In genomic region chr1:68497358-68497698, GRCh38 we compare ENCODE assay signal across 8 cellular contexts. TPM values are rescaled to one million over a fixed set of nuclear protein-coding genes. Genes with fewer than 3 reads are reported as not detected.
A peak's percentile ranks its signal among the peaks of the same experiment; 100 is the strongest.
DNase-seq lines count a peak whose midpoint lies in the region; ATAC-seq and TF ChIP-seq lines count a peak whose summit lies in the region.

No MANE protein-coding gene starts in this region.

- peak overlapping the region; percentile 83 for H2AFZ ChIP-seq in trophoblast cell (ENCODE audit: insufficient read depth, low read length, poor library complexity)

- peak; percentile 14 for ATAC-seq in GM21381 (IDR thresholded peaks at IDR 0.05; ENCODE audit: unreplicated experiment)

- peak overlapping the region; percentile 97 for H3K27ac ChIP-seq in KOPT-K1 (ENCODE audit: low read depth, low read length, poor library complexity, severe bottlenecking)
- no peak overlapping the region for H3K27ac ChIP-seq in trophoblast cell (ENCODE audit: low read depth, low read length)

- no peak overlapping the region for H3K18ac ChIP-seq in trophoblast cell (ENCODE audit: low read length)

- no peak overlapping the region for H3K4ac ChIP-seq in trophoblast cell (ENCODE audit: low read depth, low read length)

- H3K4me2 ChIP-seq in trophoblast cell (ENCODE audit: low read length), result peak overlapping the region; percentile 55

- H2AK5ac ChIP-seq in trophoblast cell (ENCODE audit: low read length), result no peak overlapping the region

- H4K91ac ChIP-seq in trophoblast cell (ENCODE audit: low read depth, low read length), result no peak overlapping the region

- H2BK120ac ChIP-seq in trophoblast cell (ENCODE audit: insufficient read depth, low read length, poor library complexity), result no peak overlapping the region

- CTCF ChIA-PET in AG04449 (lab: Yijun Ruan, JAX), result interaction anchor here (0.6 to 0.9 kb wide), 2 partner anchors 10 to 1557 kb away, joined by 3 read pairs; no protein-coding TSS in a partner anchor

- WGBS in trophoblast cell (ENCODE audit: extremely low coverage, insufficient coverage, insufficient read length), result no CpG with 5 or more reads among the region's 3 CpGs

- no peak overlapping the region for H4K12ac ChIP-seq in trophoblast cell (ENCODE audit: low read depth, low read length)

- H3K79me1 ChIP-seq in trophoblast cell (ENCODE audit: low read length), result peaks cover 8% of the 10 kb centered on the region

- H3K9ac ChIP-seq in trophoblast cell (ENCODE audit: low read length), result no peak overlapping the region

- no peak overlapping the region for H2BK12ac ChIP-seq in trophoblast cell (ENCODE audit: low read length)

- H3K36me3 ChIP-seq in KOPT-K1 (ENCODE audit: insufficient read depth, low read length) (peaks cover 22% of the 10 kb centered on the region), trophoblast cell (ENCODE audit: control insufficient read depth in 1 of 2, insufficient read depth in 2 of 2, low read length in 2 of 2) (peaks cover 0 to 4% of the 10 kb centered on the region in 2 experiments)

- no peak overlapping the region for H4K8ac ChIP-seq in trophoblast cell (ENCODE audit: low read depth, low read length)

- POLR2A ChIA-PET in AG04449 (lab: Yijun Ruan, JAX), result interaction anchor here (0.7 kb wide), 1 partner anchor 745 kb away, joined by 3 read pairs; no protein-coding TSS in a partner anchor

- no peak overlapping the region for H3K23ac ChIP-seq in trophoblast cell (ENCODE audit: low read length)

- TF ChIP-seq CTCF in AG04449 (IDR thresholded peaks at IDR 0.05; ENCODE audit: insufficient read depth, low read length, missing control alignments), result no peak
- no peak for TF ChIP-seq CTCF in epithelial cell of esophagus (IDR thresholded peaks at IDR 0.05; ENCODE audit: insufficient read depth, low read depth, low read length, missing control alignments)

- DNase-seq in AG04449 (ENCODE audit: low read depth, low spot score) (no peak), epithelial cell of esophagus (ENCODE audit: low read depth) (no peak), trophoblast cell (no peak), NCI-H1092 treated with DMSO at 0.1 percent for 48 hours (lab: John Stamatoyannopoulos, UW) (no peak), 8988T (no peak), glomerular visceral epithelial cell (ENCODE audit: extremely low spot score) (no peak)

- peaks cover 3% of the 10 kb centered on the region for H3K9me3 ChIP-seq in KOPT-K1 (ENCODE audit: insufficient read depth, low read length, poor library complexity, severe bottlenecking)
- no peaks in the 10 kb centered on the region for H3K9me3 ChIP-seq in trophoblast cell (ENCODE audit: insufficient read depth, low read depth, low read length)

- peaks cover 0 to 2% of the 10 kb centered on the region in 2 experiments for H3K4me1 ChIP-seq in trophoblast cell (ENCODE audit: control insufficient read depth in 1 of 2, insufficient read depth in 2 of 2, low read length in 2 of 2)

- no peaks in the 10 kb centered on the region for H3K27me3 ChIP-seq in trophoblast cell (ENCODE audit: insufficient read depth, low read length)

- peaks cover 7% of the 10 kb centered on the region for H3K79me2 ChIP-seq in trophoblast cell (ENCODE audit: control insufficient read depth, insufficient read depth, low read length, poor library complexity)

- no peak overlapping the region for H2BK5ac ChIP-seq in trophoblast cell (ENCODE audit: low read depth, low read length, poor library complexity)

- peak overlapping the region; percentile 99 for H3K4me3 ChIP-seq in AG04449 (ENCODE audit: low read depth, low read length)
- peak overlapping the region; percentile 89 for H3K4me3 ChIP-seq in epithelial cell of esophagus (ENCODE audit: low read length)
- no peak overlapping the region for H3K4me3 ChIP-seq in trophoblast cell (ENCODE audit: low read depth, low read length)

- H3K14ac ChIP-seq in trophoblast cell (ENCODE audit: low read length), result no peak overlapping the region

RNA-seq across cellular contexts. Expression of gene DEPDC1, which starts 0.4 kb away (rescaled TPM):
- polyA plus RNA-seq in trophoblast cell (2013), result 24.0 and 28.0 TPM in 2 replicates

RNA-seq across cellular contexts. Expression of gene RPE65, which starts 47.6 kb away (rescaled TPM):
- not detected in 2 replicates for polyA plus RNA-seq in trophoblast cell (2013)
